ENCODE assay signal across 1 cellular context in the genomic region with DNA sequence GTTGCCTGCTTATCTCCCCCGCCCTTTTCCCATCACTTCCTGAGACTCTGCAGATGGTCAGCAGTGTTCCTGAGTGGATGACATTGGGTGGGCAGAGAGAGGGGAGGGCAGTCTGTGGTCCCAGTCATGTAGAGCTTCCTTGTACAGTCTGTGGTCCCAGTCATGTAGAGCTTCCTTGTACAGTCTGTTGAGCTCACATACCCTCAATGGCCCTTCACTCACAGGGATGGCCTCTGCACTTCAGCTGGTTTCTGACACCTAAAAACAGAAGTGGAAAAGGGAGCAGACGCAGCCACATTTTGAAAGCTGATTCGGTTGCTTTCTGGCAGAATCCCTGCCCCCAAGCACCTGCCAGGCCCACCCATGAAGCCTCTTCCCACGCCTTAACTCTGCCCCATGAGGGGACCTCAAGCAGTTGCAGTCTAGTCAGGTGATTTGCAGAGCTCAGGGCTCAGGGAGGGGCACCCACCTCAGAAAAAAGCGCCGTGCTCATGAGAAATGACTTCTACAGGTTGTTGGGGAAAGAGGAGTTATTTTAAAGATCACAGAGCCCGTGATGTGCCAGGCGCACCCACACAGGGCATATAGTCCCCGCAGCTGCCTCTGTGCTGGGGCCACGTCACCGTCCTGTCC.
A peak's percentile ranks its signal among the peaks of the same experiment; 100 is the strongest.
TF ChIP-seq lines count a peak whose summit lies in the region.

No MANE protein-coding gene starts in this region.

TF ChIP-seq in GM12878, 131 proteins besides CTCF, POLR2A, EP300 and RAD21:
- TF ChIP-seq ZNF207 (IDR thresholded peaks at IDR 0.05; ENCODE audit: borderline replicate concordance): no peak
- no peak for TF ChIP-seq PML (IDR thresholded peaks at IDR 0.05; ENCODE audit: low read length)
- no peak for TF ChIP-seq IRF4 (IDR thresholded peaks at IDR 0.05; ENCODE audit: low read depth, low read length)
- TF ChIP-seq POLR2AphosphoS2 (IDR thresholded peaks at IDR 0.05; ENCODE audit: low read depth, low read length): no peak
- TF ChIP-seq, protein P1, sequence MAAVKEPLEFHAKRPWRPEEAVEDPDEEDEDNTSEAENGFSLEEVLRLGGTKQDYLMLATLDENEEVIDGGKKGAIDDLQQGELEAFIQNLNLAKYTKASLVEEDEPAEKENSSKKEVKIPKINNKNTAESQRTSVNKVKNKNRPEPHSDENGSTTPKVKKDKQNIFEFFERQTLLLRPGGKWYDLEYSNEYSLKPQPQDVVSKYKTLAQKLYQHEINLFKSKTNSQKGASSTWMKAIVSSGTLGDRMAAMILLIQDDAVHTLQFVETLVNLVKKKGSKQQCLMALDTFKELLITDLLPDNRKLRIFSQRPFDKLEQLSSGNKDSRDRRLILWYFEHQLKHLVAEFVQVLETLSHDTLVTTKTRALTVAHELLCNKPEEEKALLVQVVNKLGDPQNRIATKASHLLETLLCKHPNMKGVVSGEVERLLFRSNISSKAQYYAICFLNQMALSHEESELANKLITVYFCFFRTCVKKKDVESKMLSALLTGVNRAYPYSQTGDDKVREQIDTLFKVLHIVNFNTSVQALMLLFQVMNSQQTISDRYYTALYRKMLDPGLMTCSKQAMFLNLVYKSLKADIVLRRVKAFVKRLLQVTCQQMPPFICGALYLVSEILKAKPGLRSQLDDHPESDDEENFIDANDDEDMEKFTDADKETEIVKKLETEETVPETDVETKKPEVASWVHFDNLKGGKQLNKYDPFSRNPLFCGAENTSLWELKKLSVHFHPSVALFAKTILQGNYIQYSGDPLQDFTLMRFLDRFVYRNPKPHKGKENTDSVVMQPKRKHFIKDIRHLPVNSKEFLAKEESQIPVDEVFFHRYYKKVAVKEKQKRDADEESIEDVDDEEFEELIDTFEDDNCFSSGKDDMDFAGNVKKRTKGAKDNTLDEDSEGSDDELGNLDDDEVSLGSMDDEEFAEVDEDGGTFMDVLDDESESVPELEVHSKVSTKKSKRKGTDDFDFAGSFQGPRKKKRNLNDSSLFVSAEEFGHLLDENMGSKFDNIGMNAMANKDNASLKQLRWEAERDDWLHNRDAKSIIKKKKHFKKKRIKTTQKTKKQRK (IDR thresholded peaks at IDR 0.05; ENCODE audit: low read depth, low read length): no peak
- no peak for TF ChIP-seq SIN3A (IDR thresholded peaks at IDR 0.05; ENCODE audit: low read depth, low read length)
- no peak for TF ChIP-seq ZNF622 (IDR thresholded peaks at IDR 0.05)
- no peak for TF ChIP-seq JUNB (IDR thresholded peaks at IDR 0.05)
- no peak for TF ChIP-seq HDGF (IDR thresholded peaks at IDR 0.05)
- no peak for TF ChIP-seq ZNF274 (IDR thresholded peaks at IDR 0.05; ENCODE audit: insufficient read depth, insufficient read length)
- TF ChIP-seq PAX8 (IDR thresholded peaks at IDR 0.05): no peak
- TF ChIP-seq POLR2AphosphoS5 (IDR thresholded peaks at IDR 0.05; ENCODE audit: low read length): no peak
- TF ChIP-seq NFYA (IDR thresholded peaks at IDR 0.05; ENCODE audit: borderline replicate concordance, low read depth, low read length): no peak
- TF ChIP-seq, protein P2, sequence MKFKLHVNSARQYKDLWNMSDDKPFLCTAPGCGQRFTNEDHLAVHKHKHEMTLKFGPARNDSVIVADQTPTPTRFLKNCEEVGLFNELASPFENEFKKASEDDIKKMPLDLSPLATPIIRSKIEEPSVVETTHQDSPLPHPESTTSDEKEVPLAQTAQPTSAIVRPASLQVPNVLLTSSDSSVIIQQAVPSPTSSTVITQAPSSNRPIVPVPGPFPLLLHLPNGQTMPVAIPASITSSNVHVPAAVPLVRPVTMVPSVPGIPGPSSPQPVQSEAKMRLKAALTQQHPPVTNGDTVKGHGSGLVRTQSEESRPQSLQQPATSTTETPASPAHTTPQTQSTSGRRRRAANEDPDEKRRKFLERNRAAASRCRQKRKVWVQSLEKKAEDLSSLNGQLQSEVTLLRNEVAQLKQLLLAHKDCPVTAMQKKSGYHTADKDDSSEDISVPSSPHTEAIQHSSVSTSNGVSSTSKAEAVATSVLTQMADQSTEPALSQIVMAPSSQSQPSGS (IDR thresholded peaks at IDR 0.05; ENCODE audit: low read length): no peak
- no peak for TF ChIP-seq SREBF1 (IDR thresholded peaks at IDR 0.05; ENCODE audit: low read length)
- no peak for TF ChIP-seq ATF7 (IDR thresholded peaks at IDR 0.05; ENCODE audit: low read depth)
- TF ChIP-seq TARDBP (IDR thresholded peaks at IDR 0.05; ENCODE audit: borderline replicate concordance): no peak
- TF ChIP-seq KDM1A (IDR thresholded peaks at IDR 0.05; ENCODE audit: borderline replicate concordance): no peak
- TF ChIP-seq MTA3 (IDR thresholded peaks at IDR 0.05; ENCODE audit: borderline replicate concordance, low read length): no peak
- TF ChIP-seq MYB (IDR thresholded peaks at IDR 0.05; ENCODE audit: borderline replicate concordance, low read depth, low read length): no peak
- TF ChIP-seq, protein P3, sequence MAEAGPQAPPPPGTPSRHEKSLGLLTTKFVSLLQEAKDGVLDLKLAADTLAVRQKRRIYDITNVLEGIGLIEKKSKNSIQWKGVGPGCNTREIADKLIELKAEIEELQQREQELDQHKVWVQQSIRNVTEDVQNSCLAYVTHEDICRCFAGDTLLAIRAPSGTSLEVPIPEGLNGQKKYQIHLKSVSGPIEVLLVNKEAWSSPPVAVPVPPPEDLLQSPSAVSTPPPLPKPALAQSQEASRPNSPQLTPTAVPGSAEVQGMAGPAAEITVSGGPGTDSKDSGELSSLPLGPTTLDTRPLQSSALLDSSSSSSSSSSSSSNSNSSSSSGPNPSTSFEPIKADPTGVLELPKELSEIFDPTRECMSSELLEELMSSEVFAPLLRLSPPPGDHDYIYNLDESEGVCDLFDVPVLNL (IDR thresholded peaks at IDR 0.05; ENCODE audit: low read depth, low read length): no peak
- TF ChIP-seq, protein P4, sequence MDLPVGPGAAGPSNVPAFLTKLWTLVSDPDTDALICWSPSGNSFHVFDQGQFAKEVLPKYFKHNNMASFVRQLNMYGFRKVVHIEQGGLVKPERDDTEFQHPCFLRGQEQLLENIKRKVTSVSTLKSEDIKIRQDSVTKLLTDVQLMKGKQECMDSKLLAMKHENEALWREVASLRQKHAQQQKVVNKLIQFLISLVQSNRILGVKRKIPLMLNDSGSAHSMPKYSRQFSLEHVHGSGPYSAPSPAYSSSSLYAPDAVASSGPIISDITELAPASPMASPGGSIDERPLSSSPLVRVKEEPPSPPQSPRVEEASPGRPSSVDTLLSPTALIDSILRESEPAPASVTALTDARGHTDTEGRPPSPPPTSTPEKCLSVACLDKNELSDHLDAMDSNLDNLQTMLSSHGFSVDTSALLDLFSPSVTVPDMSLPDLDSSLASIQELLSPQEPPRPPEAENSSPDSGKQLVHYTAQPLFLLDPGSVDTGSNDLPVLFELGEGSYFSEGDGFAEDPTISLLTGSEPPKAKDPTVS (IDR thresholded peaks at IDR 0.05; ENCODE audit: low read depth, low read length): no peak
- TF ChIP-seq, protein P5, sequence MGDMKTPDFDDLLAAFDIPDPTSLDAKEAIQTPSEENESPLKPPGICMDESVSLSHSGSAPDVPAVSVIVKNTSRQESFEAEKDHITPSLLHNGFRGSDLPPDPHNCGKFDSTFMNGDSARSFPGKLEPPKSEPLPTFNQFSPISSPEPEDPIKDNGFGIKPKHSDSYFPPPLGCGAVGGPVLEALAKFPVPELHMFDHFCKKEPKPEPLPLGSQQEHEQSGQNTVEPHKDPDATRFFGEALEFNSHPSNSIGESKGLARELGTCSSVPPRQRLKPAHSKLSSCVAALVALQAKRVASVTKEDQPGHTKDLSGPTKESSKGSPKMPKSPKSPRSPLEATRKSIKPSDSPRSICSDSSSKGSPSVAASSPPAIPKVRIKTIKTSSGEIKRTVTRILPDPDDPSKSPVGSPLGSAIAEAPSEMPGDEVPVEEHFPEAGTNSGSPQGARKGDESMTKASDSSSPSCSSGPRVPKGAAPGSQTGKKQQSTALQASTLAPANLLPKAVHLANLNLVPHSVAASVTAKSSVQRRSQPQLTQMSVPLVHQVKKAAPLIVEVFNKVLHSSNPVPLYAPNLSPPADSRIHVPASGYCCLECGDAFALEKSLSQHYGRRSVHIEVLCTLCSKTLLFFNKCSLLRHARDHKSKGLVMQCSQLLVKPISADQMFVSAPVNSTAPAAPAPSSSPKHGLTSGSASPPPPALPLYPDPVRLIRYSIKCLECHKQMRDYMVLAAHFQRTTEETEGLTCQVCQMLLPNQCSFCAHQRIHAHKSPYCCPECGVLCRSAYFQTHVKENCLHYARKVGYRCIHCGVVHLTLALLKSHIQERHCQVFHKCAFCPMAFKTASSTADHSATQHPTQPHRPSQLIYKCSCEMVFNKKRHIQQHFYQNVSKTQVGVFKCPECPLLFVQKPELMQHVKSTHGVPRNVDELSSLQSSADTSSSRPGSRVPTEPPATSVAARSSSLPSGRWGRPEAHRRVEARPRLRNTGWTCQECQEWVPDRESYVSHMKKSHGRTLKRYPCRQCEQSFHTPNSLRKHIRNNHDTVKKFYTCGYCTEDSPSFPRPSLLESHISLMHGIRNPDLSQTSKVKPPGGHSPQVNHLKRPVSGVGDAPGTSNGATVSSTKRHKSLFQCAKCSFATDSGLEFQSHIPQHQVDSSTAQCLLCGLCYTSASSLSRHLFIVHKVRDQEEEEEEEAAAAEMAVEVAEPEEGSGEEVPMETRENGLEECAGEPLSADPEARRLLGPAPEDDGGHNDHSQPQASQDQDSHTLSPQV (IDR thresholded peaks at IDR 0.05): no peak
- no peak for TF ChIP-seq MEF2A (IDR thresholded peaks at IDR 0.05; ENCODE audit: insufficient read depth, low read depth, low read length)
- TF ChIP-seq BHLHE40 (IDR thresholded peaks at IDR 0.05; ENCODE audit: borderline replicate concordance in 1 of 2, low read depth in 2 of 2, low read length in 1 of 2): peak in 1 of 2 experiments; percentile 32; a peak in 1 of 4 replicates
- TF ChIP-seq DPF2 (IDR thresholded peaks at IDR 0.05): 0 out of 2 replicates have a peak, but pooled peaks have one; percentile 28
- TF ChIP-seq, protein P6, sequence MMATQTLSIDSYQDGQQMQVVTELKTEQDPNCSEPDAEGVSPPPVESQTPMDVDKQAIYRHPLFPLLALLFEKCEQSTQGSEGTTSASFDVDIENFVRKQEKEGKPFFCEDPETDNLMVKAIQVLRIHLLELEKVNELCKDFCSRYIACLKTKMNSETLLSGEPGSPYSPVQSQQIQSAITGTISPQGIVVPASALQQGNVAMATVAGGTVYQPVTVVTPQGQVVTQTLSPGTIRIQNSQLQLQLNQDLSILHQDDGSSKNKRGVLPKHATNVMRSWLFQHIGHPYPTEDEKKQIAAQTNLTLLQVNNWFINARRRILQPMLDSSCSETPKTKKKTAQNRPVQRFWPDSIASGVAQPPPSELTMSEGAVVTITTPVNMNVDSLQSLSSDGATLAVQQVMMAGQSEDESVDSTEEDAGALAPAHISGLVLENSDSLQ (IDR thresholded peaks at IDR 0.05): no peak
- no peak for TF ChIP-seq HDAC2 (IDR thresholded peaks at IDR 0.05)
- peak; percentile 35 for TF ChIP-seq IKZF1 (conservative IDR thresholded peaks at IDR 0.05)
- peak; percentile 66; the same call in 1 of the 2 replicates for TF ChIP-seq TCF12 (IDR thresholded peaks at IDR 0.05; ENCODE audit: low read depth, low read length)
- TF ChIP-seq, protein P7, sequence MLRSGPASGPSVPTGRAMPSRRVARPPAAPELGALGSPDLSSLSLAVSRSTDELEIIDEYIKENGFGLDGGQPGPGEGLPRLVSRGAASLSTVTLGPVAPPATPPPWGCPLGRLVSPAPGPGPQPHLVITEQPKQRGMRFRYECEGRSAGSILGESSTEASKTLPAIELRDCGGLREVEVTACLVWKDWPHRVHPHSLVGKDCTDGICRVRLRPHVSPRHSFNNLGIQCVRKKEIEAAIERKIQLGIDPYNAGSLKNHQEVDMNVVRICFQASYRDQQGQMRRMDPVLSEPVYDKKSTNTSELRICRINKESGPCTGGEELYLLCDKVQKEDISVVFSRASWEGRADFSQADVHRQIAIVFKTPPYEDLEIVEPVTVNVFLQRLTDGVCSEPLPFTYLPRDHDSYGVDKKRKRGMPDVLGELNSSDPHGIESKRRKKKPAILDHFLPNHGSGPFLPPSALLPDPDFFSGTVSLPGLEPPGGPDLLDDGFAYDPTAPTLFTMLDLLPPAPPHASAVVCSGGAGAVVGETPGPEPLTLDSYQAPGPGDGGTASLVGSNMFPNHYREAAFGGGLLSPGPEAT (IDR thresholded peaks at IDR 0.05; ENCODE audit: low read depth): no peak
- no peak for TF ChIP-seq RBBP5 (conservative IDR thresholded peaks at IDR 0.05)
- TF ChIP-seq RB1 (IDR thresholded peaks at IDR 0.05; ENCODE audit: borderline replicate concordance): no peak
- TF ChIP-seq TAF1 (IDR thresholded peaks at IDR 0.05; ENCODE audit: borderline replicate concordance, low read depth, low read length): no peak
- TF ChIP-seq ESRRA (IDR thresholded peaks at IDR 0.05; ENCODE audit: low read length): no peak
